ENCODE assay signal across 22 cellular contexts in the genomic region with DNA sequence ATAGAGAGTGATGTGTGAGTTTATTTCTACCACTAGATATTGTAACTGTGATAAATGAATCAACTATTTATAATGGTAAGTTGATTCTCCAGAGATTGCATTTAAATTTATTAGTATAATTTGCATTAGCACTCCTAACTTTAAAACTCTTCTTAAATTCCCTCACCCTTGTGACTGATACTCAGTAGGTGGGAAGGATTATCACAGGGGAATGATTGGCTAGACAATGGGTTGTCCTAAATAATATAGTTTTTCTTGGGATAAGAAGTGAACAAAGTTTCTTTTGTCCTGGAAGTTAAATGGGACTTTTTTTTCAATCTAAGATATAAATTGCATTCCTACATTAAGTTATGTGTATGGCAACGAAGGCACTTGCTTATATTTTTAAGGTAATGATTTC.
DNase-seq lines count a peak whose midpoint lies in the region; TF ChIP-seq lines count a peak whose summit lies in the region.
"Had no signal": no experiment of that assay in that cellular context is flagged by ENCODE, and none has a peak within 500 bp of the region (broad histone marks: within the 10 kb centered on the region; RNA-seq: fewer than 3 reads in every experiment).

No MANE protein-coding gene starts in this region.

- 81% methylated on average over 1 of the region's 1 CpG; no CpG with 5 or more reads in 1 of the 2 experiments for WGBS in endodermal cell (ENCODE audit: insufficient coverage in 1 of 2, insufficient read length in 1 of 2), 2 experiments
- WGBS in mesendoderm (ENCODE audit: extremely low coverage, insufficient coverage, low lambda C conversion rate): no CpG with 5 or more reads among the region's 1 CpG
- 7% methylated on average over 1 of the region's 1 CpG for WGBS in mammary epithelial cell (ENCODE audit: low coverage, missing lambda C conversion rate)

- H2BK15ac ChIP-seq in mesendoderm (replicated peaks; ENCODE audit: low read depth): no peak overlapping the region

- no peak overlapping the region for H3K23ac ChIP-seq in mesendoderm (ENCODE audit: low read length)

- DNase-seq in Caco-2 (no peak), endodermal cell (no peak), mesendoderm (peak; percentile 52), ascending aorta (ENCODE audit: low spot score in 2 of 2) (no peak), RWPE1 (ENCODE audit: low spot score) (no peak), mammary epithelial cell (no peak)
- DNase-seq: AML-193; CD4-positive, alpha-beta T cell; CD8-positive, alpha-beta T cell; DMS 273 treated with DMSO at 0.1 percent for 48 hours; DMS153; DMS53; DMS79; DND-41; EL; GDM1 had no signal

- H3K56ac ChIP-seq in mesendoderm (ENCODE audit: low read length): no peak overlapping the region

- BruUV-seq in Caco-2 (replicated peaks; lab: Mats Ljungman, UMichigan) (no TSS peak), mammary epithelial cell (replicated peaks; lab: Mats Ljungman, UMichigan) (no TSS peak)

- H3K27ac Mint-ChIP-seq in Caco-2 (ENCODE audit: unreplicated experiment) (peak overlapping the region; percentile 43), endodermal cell (no peak overlapping the region)
- H3K27ac Mint-ChIP-seq: B cell; CD4-positive, alpha-beta T cell; CD8-positive, alpha-beta T cell had no signal

- H3K36me3 Mint-ChIP-seq in Caco-2 (ENCODE audit: insufficient read depth, unreplicated experiment) (peaks cover 4% of the 10 kb centered on the region), endodermal cell (ENCODE audit: low read depth) (no peaks in the 10 kb centered on the region)
- H3K36me3 Mint-ChIP-seq: CD8-positive, alpha-beta T cell had no signal

- no peaks in the 10 kb centered on the region for H3K27me3 ChIP-seq in Caco-2 (replicated peaks; ENCODE audit: control insufficient read depth, insufficient read depth, low read length)
- H3K27me3 ChIP-seq in endodermal cell (ENCODE audit: control insufficient read depth, insufficient read depth, low read length, poor library complexity, severe bottlenecking): peaks cover 33% of the 10 kb centered on the region
- no peaks in the 10 kb centered on the region for H3K27me3 ChIP-seq in mesendoderm (ENCODE audit: insufficient read depth, low read length, poor library complexity)
- H3K27me3 ChIP-seq in ascending aorta: no peaks in the 10 kb centered on the region
- no peaks in the 10 kb centered on the region for H3K27me3 ChIP-seq in mammary epithelial cell (ENCODE audit: insufficient read depth, low read length)
- H3K27me3 ChIP-seq: BLaER1 treated with 17β-estradiol and CSF1 and Interleukin-3, amounts not matched to agents 10 nM and 100 nM had no signal

- no peaks in the 10 kb centered on the region for H3K79me1 ChIP-seq in mesendoderm (ENCODE audit: low read length)

- H3K4me3 Mint-ChIP-seq in Caco-2 (ENCODE audit: unreplicated experiment) (no peak overlapping the region), endodermal cell (peak overlapping the region; percentile 9)
- H3K4me3 Mint-ChIP-seq: B cell; CD4-positive, alpha-beta T cell; CD8-positive, alpha-beta T cell had no signal

- CTCF ChIA-PET in Caco-2 (lab: Charles Lee) (no interaction called here), RWPE1 (lab: Yijun Ruan, JAX) (no interaction called here), mammary epithelial cell (lab: Charles Lee; ENCODE audit: low non-redundant PET) (no interaction called here)

- H3K9me3 ChIP-seq in Caco-2: no peaks in the 10 kb centered on the region
- no peaks in the 10 kb centered on the region for H3K9me3 ChIP-seq in endodermal cell (ENCODE audit: control insufficient read depth, low read length)
- H3K9me3 ChIP-seq in ascending aorta: no peaks in the 10 kb centered on the region
- H3K9me3 ChIP-seq in mammary epithelial cell (replicated peaks; ENCODE audit: insufficient read depth, low read length): no peaks in the 10 kb centered on the region
- H3K9me3 ChIP-seq: A549; BLaER1 treated with 17β-estradiol and CSF1 and Interleukin-3, amounts not matched to agents 10 nM and 100 nM had no signal

- no peaks in the 10 kb centered on the region for H3K36me3 ChIP-seq in Caco-2 (ENCODE audit: control insufficient read depth, insufficient read depth, low read length)
- H3K36me3 ChIP-seq in endodermal cell (ENCODE audit: control insufficient read depth, insufficient read depth, low read length): no peaks in the 10 kb centered on the region
- H3K36me3 ChIP-seq in mesendoderm (ENCODE audit: control insufficient read depth, insufficient read depth, low read length): no peaks in the 10 kb centered on the region
- no peaks in the 10 kb centered on the region for H3K36me3 ChIP-seq in ascending aorta
- no peaks in the 10 kb centered on the region for H3K36me3 ChIP-seq in mammary epithelial cell (ENCODE audit: insufficient read depth, low read length)
- H3K36me3 ChIP-seq: BLaER1 treated with 17β-estradiol and CSF1 and Interleukin-3, amounts not matched to agents 10 nM and 100 nM had no signal

- H3K9me3 Mint-ChIP-seq in Caco-2 (ENCODE audit: unreplicated experiment) (peaks cover 9% of the 10 kb centered on the region), endodermal cell (no peaks in the 10 kb centered on the region)
- H3K9me3 Mint-ChIP-seq: CD4-positive, alpha-beta T cell; CD8-positive, alpha-beta T cell had no signal

- no peak overlapping the region for H3K18ac ChIP-seq in mesendoderm (ENCODE audit: low read length)

- H3K4ac ChIP-seq in mesendoderm (ENCODE audit: low read depth, low read length): no peak overlapping the region

- H4K5ac ChIP-seq in mesendoderm (ENCODE audit: low read length): no peak overlapping the region

- no peak for TF ChIP-seq CTCF in Caco-2 (IDR thresholded peaks at IDR 0.05; ENCODE audit: insufficient read depth in 1 of 2, low read depth in 1 of 2, low read length in 1 of 2, severe bottlenecking in 1 of 2, unreplicated experiment in 1 of 2)
- TF ChIP-seq CTCF in endodermal cell (conservative IDR thresholded peaks at IDR 0.05): no peak
- no peak for TF ChIP-seq CTCF in ascending aorta (IDR thresholded peaks at IDR 0.05)
- TF ChIP-seq CTCF in RWPE1 (conservative IDR thresholded peaks at IDR 0.05; ENCODE audit: low read depth): no peak
- TF ChIP-seq CTCF in mammary epithelial cell (conservative IDR thresholded peaks at IDR 0.05 in 1 of 2, IDR thresholded peaks at IDR 0.05 in 1 of 2; ENCODE audit: extremely low read depth in 1 of 2, insufficient read depth in 1 of 2, low read depth in 1 of 2, low read length in 2 of 2): no peak

- dilution Hi-C loops in mammary epithelial cell (cut with HindIII; ENCODE audit: low sequenced_read_pairs): no loop called here

- H3K4me3 ChIP-seq in Caco-2 (ENCODE audit: low read depth, low read length) (no peak overlapping the region), endodermal cell (ENCODE audit: low read length) (peak overlapping the region; percentile 37), mesendoderm (ENCODE audit: low read length) (no peak overlapping the region), ascending aorta (no peak overlapping the region), mammary epithelial cell (replicated peaks in 1 of 3; ENCODE audit: insufficient read depth in 1 of 3, low read depth in 2 of 3, low read length in 3 of 3) (no peak overlapping the region)
- H3K4me3 ChIP-seq: A549; BLaER1 treated with 17β-estradiol and CSF1 and Interleukin-3, amounts not matched to agents 10 nM and 100 nM; GM12878 had no signal

- in situ Hi-C loops in mammary epithelial cell (cut with MboI; ENCODE audit: low sequenced_read_pairs in 2 of 2): no loop called here

- H4K20me1 ChIP-seq in mammary epithelial cell (ENCODE audit: insufficient read depth, low read length): no peaks in the 10 kb centered on the region
- H4K20me1 ChIP-seq: BLaER1 treated with 17β-estradiol and CSF1 and Interleukin-3, amounts not matched to agents 10 nM and 100 nM had no signal

- no peak overlapping the region for H2BK5ac ChIP-seq in mesendoderm (ENCODE audit: low read length)

- intact Hi-C loops in Caco-2 (cut with micrococcal nuclease; ENCODE audit: unreplicated experiment): loop anchor here (5.0 kb wide), 1 partner anchor 140 kb away; no protein-coding TSS in a partner anchor
- intact Hi-C loops in ascending aorta (cut with DNase I): no loop called here
- intact Hi-C loops in mammary epithelial cell (cut with micrococcal nuclease): no loop called here

- no peak overlapping the region for H2BK120ac ChIP-seq in mesendoderm (ENCODE audit: low read depth, low read length)

- H3K4me2 ChIP-seq in mesendoderm (ENCODE audit: low read length) (no peak overlapping the region), mammary epithelial cell (ENCODE audit: insufficient read depth, low read depth, low read length) (no peak overlapping the region)
- H3K4me2 ChIP-seq: A549; BLaER1 treated with 17β-estradiol and CSF1 and Interleukin-3, amounts not matched to agents 10 nM and 100 nM had no signal

- no peak overlapping the region for H2AK5ac ChIP-seq in mesendoderm (ENCODE audit: low read length)

- no peaks in the 10 kb centered on the region for H3K27me3 Mint-ChIP-seq in Caco-2 (ENCODE audit: insufficient read depth, unreplicated experiment)
- peaks cover 31% of the 10 kb centered on the region for H3K27me3 Mint-ChIP-seq in endodermal cell (ENCODE audit: insufficient read depth)
- H3K27me3 Mint-ChIP-seq: B cell; CD4-positive, alpha-beta T cell had no signal

- H3K9ac ChIP-seq in endodermal cell (ENCODE audit: extremely low read depth, low read length, poor library complexity, severe bottlenecking) (no peak overlapping the region), mesendoderm (ENCODE audit: low read length) (no peak overlapping the region), mammary epithelial cell (ENCODE audit: insufficient read depth, low read length) (no peak overlapping the region)
- H3K9ac ChIP-seq: BLaER1 treated with 17β-estradiol and CSF1 and Interleukin-3, amounts not matched to agents 10 nM and 100 nM had no signal

- no peak overlapping the region for H4K8ac ChIP-seq in mesendoderm (ENCODE audit: low read depth, low read length)

- no peak overlapping the region for H3K27ac ChIP-seq in endodermal cell (ENCODE audit: low read depth, low read length)
- H3K27ac ChIP-seq in mesendoderm (ENCODE audit: low read depth, low read length): no peak overlapping the region
- no peak overlapping the region for H3K27ac ChIP-seq in ascending aorta
- H3K27ac ChIP-seq in RWPE1: no peak overlapping the region
- no peak overlapping the region for H3K27ac ChIP-seq in mammary epithelial cell (ENCODE audit: insufficient read depth, low read depth, low read length)
- H3K27ac ChIP-seq: 22Rv1; A549; BLaER1 treated with 17β-estradiol and CSF1 and Interleukin-3, amounts not matched to agents 10 nM and 100 nM; C4-2B had no signal

- POLR2A ChIA-PET in Caco-2 (lab: Charles Lee) (no interaction called here), RWPE1 (lab: Yijun Ruan, JAX; ENCODE audit: low non-redundant PET) (no interaction called here)

- H3K79me2 ChIP-seq in mesendoderm (ENCODE audit: control insufficient read depth, insufficient read depth, low read length) (no peaks in the 10 kb centered on the region), mammary epithelial cell (ENCODE audit: insufficient read depth, low read length) (no peaks in the 10 kb centered on the region)

- peaks cover 32% of the 10 kb centered on the region for H3K4me1 ChIP-seq in Caco-2
- peaks cover 5% of the 10 kb centered on the region for H3K4me1 ChIP-seq in endodermal cell (ENCODE audit: control insufficient read depth, insufficient read depth, low read length)
- H3K4me1 ChIP-seq in mesendoderm (ENCODE audit: control insufficient read depth, low read depth, low read length): peaks cover 9% of the 10 kb centered on the region
- no peaks in the 10 kb centered on the region for H3K4me1 ChIP-seq in ascending aorta
- no peaks in the 10 kb centered on the region for H3K4me1 ChIP-seq in mammary epithelial cell (ENCODE audit: insufficient read depth, low read length)
- H3K4me1 ChIP-seq: BLaER1 treated with 17β-estradiol and CSF1 and Interleukin-3, amounts not matched to agents 10 nM and 100 nM had no signal

- H3K4me1 Mint-ChIP-seq in Caco-2 (ENCODE audit: low read depth, unreplicated experiment): peaks cover 27% of the 10 kb centered on the region
- peaks cover 52% of the 10 kb centered on the region for H3K4me1 Mint-ChIP-seq in endodermal cell
- H3K4me1 Mint-ChIP-seq: B cell had no signal

- H2AFZ ChIP-seq in mammary epithelial cell (ENCODE audit: low read depth, low read length): no peak overlapping the region
